Comparison of ENCODE assay signal across 17 cellular contexts in the genomic region with DNA sequence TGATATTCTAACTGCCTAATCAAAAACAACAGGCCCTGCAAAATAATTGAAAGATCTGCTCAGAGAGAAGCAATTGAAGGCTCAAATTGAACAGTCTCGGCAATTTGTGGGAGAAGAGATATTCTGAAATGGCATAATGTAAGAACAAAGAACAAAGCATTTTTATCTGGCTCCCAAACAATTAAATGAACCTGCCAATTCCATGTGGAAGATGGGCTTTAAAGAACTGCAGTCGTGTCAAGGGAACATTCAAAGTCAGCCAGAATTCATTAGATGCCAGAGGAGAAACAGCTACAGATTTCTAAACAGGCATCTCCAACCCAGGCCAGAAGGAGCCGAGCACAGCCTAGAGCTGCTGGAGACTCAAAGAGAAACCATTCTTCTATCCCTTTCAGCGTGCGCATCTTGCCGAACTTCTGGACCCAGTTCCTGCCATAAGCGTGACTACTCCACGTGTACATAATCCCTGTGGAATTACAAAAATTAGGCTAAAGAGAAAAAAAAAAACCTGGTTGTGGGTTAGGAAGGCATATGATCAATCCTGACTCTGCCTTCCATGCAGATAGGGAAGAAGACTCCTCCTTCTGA.
"Had no signal": no experiment of that assay in that cellular context is flagged by ENCODE, and none has a peak within 500 bp of the region (broad histone marks: within the 10 kb centered on the region; RNA-seq: fewer than 3 reads in every experiment).

No MANE protein-coding gene starts in this region.

- H3K9me3 ChIP-seq: adrenal gland, pancreas, thyroid gland had no signal

- H3K4me1 Mint-ChIP-seq: central memory CD8-positive, alpha-beta T cell; neural progenitor cell had no signal

- H3K4me3 ChIP-seq: adrenal gland, heart left ventricle, neural progenitor cell, pancreas, thyroid gland had no signal

- H3K27me3 ChIP-seq: adrenal gland, heart left ventricle, neural progenitor cell, pancreas, thyroid gland had no signal

- H3K27ac Mint-ChIP-seq: activated naive CD4-positive, alpha-beta T cell treated with anti-CD3 and anti-CD28 coated beads, Interleukin-2, amount 10 ng/mL, durations not matched to agents 7 days and 5 days; activated T-helper 2 cell treated with anti-CD3 and anti-CD28 coated beads, Interferon-gamma antibody, Interleukin-2, Interleukin-4, amounts not matched to agents 10 μg/mL and 5 μg/mL and 100 μg/mL, durations not matched to agents 14 hours and 24 hours and 36 hours; neural progenitor cell had no signal

- H3K4me3 Mint-ChIP-seq: activated naive CD4-positive, alpha-beta T cell treated with anti-CD3 and anti-CD28 coated beads, Interleukin-2, amount 10 ng/mL, durations not matched to agents 7 days and 5 days; central memory CD8-positive, alpha-beta T cell; neural progenitor cell had no signal

- ATAC-seq: left lobe of liver, pancreas had no signal

- H3K27me3 Mint-ChIP-seq: activated naive CD4-positive, alpha-beta T cell treated with anti-CD3 and anti-CD28 coated beads, Interleukin-2, amount 10 ng/mL, durations not matched to agents 7 days and 5 days; central memory CD8-positive, alpha-beta T cell had no signal

- H3K4me1 ChIP-seq: neural progenitor cell had no signal

- H3K27ac ChIP-seq: adrenal gland, epithelial cell of prostate, heart left ventricle, neural progenitor cell, pancreas, thyroid gland had no signal

- H3K36me3 Mint-ChIP-seq: neural progenitor cell had no signal

- H3K9me3 Mint-ChIP-seq: activated T-helper 2 cell treated with anti-CD3 and anti-CD28 coated beads, Interferon-gamma antibody, Interleukin-2, Interleukin-4, amounts not matched to agents 10 μg/mL and 5 μg/mL and 100 μg/mL, durations not matched to agents 14 hours and 24 hours and 36 hours; central memory CD8-positive, alpha-beta T cell had no signal

- DNase-seq: activated CD4-positive, alpha-beta T cell treated with anti-CD3 and anti-CD28 coated beads, Interleukin-2, amount 50 U/mL, for 1 hour; activated naive CD4-positive, alpha-beta T cell treated with anti-CD3 and anti-CD28 coated beads, Interleukin-2, amount 10 ng/mL, durations not matched to agents 7 days and 5 days; activated T-cell treated with anti-CD3 and anti-CD28 coated beads for 4 hours; adrenal gland; cortex of kidney; effector memory CD4-positive, alpha-beta T cell; heart left ventricle; mesendoderm; pancreas; retina; small intestine; thyroid gland had no signal
